Comparison of ENCODE assay signal across 10 cellular contexts in the genomic region with DNA sequence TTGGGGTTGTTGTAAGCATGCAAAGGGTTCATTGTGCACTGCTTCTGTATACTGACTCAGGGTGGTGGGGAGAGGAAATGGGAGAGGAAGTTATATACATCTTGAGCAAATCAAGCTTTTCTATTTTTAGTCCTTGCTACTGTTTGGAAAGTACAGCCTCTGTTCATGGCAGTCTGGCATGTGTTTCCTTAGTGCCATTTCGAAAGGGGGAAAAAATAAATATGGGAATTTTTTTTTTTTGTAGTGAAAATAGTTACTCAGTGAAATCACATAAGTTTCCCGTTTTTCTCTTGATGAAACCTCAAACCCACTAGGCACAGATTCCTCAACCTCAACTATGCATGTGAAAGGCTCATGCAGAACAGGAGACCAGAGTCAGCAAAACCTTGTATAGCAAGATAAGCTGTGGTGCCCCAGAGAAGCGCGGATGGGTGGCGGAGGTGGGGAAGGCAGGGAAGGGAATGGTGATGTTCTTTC.
DNase-seq lines count a peak whose midpoint lies in the region; ATAC-seq, FAIRE-seq and TF ChIP-seq lines count a peak whose summit lies in the region.
"Had no signal": no experiment of that assay in that cellular context is flagged by ENCODE, and none has a peak within 500 bp of the region (broad histone marks: within the 10 kb centered on the region; RNA-seq: fewer than 3 reads in every experiment).

No MANE protein-coding gene starts in this region.

- BruUV-seq in A673 (replicated peaks; lab: Mats Ljungman, UMichigan) (no TSS peak), HepG2 (replicated peaks; lab: Mats Ljungman, UMichigan) (no TSS peak), Calu3 (replicated peaks; lab: Mats Ljungman, UMichigan) (no TSS peak)

- CTCF ChIA-PET in A673 (lab: Charles Lee), result interaction anchor here (0.6 kb wide), 2 partner anchors 354 to 570 kb away, joined by 3 to 8 read pairs; no protein-coding TSS in a partner anchor
- CTCF ChIA-PET in HepG2 (lab: Yijun Ruan, JAX; ENCODE audit: low intra/inter-chr PET ratio, low total read pairs), result no interaction called here
- CTCF ChIA-PET in Calu3 (lab: Charles Lee), result interaction anchor here (1.0 to 1.1 kb wide), 2 partner anchors 10 to 135 kb away, joined by 3 read pairs; no protein-coding TSS in a partner anchor

- 85% methylated on average over 5 of the region's 5 CpGs for WGBS in HepG2 (ENCODE audit: low lambda C conversion rate)

- TF ChIP-seq EP300 in HepG2 (IDR thresholded peaks at IDR 0.05; ENCODE audit: low read depth in 2 of 2, low read length in 2 of 2), result no peak
- no peak for TF ChIP-seq EP300 in HepG2 (CRISPR knock-in tag; IDR thresholded peaks at IDR 0.05; ENCODE audit: borderline replicate concordance)

- H3K27ac Mint-ChIP-seq in Calu3 (ENCODE audit: unreplicated experiment), result no peak overlapping the region

- no peaks in the 10 kb centered on the region for H3K27me3 Mint-ChIP-seq in Calu3 (ENCODE audit: unreplicated experiment)

- no peak overlapping the region for H3K4me3 Mint-ChIP-seq in Calu3 (ENCODE audit: low read depth, unreplicated experiment)

- H3K36me3 ChIP-seq in A673 (ENCODE audit: insufficient read depth, low read length, poor library complexity, severe bottlenecking), result peaks cover 5% of the 10 kb centered on the region
- no peaks in the 10 kb centered on the region for H3K36me3 ChIP-seq in HepG2 (replicated peaks in 1 of 2; ENCODE audit: control insufficient read depth in 1 of 2, insufficient read depth in 2 of 2, low read length in 2 of 2)

- TF ChIP-seq RAD21 in HepG2 (CRISPR knock-in tag; IDR thresholded peaks at IDR 0.05), result no peak

- no peak overlapping the region for H2AFZ ChIP-seq in HepG2 (ENCODE audit: low read length)

- no peaks in the 10 kb centered on the region for H4K20me1 ChIP-seq in HepG2 (ENCODE audit: insufficient read depth, low read length)

- no peak overlapping the region for H3K9ac ChIP-seq in HepG2 (ENCODE audit: insufficient read depth, low read depth, low read length)

- no peak; the same call in 2 of the 3 replicates for ATAC-seq in HepG2
- no peak for ATAC-seq in HG03045 (IDR thresholded peaks at IDR 0.05; ENCODE audit: unreplicated experiment)

- no peaks in the 10 kb centered on the region for H3K36me3 Mint-ChIP-seq in Calu3 (ENCODE audit: insufficient read depth, unreplicated experiment)

- H3K9me3 ChIP-seq in A673 (ENCODE audit: low read depth, low read length, poor library complexity, severe bottlenecking) (peaks cover 17% of the 10 kb centered on the region), HepG2 (ENCODE audit: low read length) (peaks cover 11% of the 10 kb centered on the region; the same call in 1 of the 2 replicates)

- H3K4me1 ChIP-seq in A673 (ENCODE audit: insufficient read depth, low read length, poor library complexity, severe bottlenecking) (peaks cover 43% of the 10 kb centered on the region), HepG2 (ENCODE audit: insufficient read depth, low read length) (peaks cover 19% of the 10 kb centered on the region; the same call in 1 of the 2 replicates)

- H3K4me3 ChIP-seq in A673 (ENCODE audit: low read depth, low read length, poor library complexity, severe bottlenecking), result no peak overlapping the region
- no peak overlapping the region for H3K4me3 ChIP-seq in choroid plexus epithelial cell (ENCODE audit: low read depth, low read length)
- H3K4me3 ChIP-seq in HepG2 (replicated peaks in 1 of 3; ENCODE audit: insufficient read depth in 1 of 3, low read depth in 2 of 3, low read length in 3 of 3), result no peak overlapping the region

- H3K4me2 ChIP-seq in HepG2 (ENCODE audit: low read depth, low read length), result no peak overlapping the region

- DNase-seq in A673 (ENCODE audit: low spot score), result peak; percentile 63
- DNase-seq in M059J (ENCODE audit: low read depth), result peak; percentile 93
- peak; percentile 98 for DNase-seq in choroid plexus epithelial cell (ENCODE audit: low read depth)
- peak; percentile 8 for DNase-seq in HepG2 (ENCODE audit: low spot score)
- DNase-seq in Calu3, result no peak
- DNase-seq in DMS153 (lab: John Stamatoyannopoulos, UW), result no peak
- no peak for DNase-seq in NCI-H526 (lab: John Stamatoyannopoulos, UW)
- DNase-seq: activated CD4-positive, alpha-beta T cell treated with anti-CD3 and anti-CD28 coated beads for 48 hours; Karpas-422 had no signal

- peak overlapping the region; percentile 87 for H3K27ac ChIP-seq in A673 (ENCODE audit: low read depth, low read length, poor library complexity, severe bottlenecking)
- no peak overlapping the region for H3K27ac ChIP-seq in HepG2 (ENCODE audit: extremely low read length, insufficient read depth, low read length)

- FAIRE-seq in HepG2 (lab: Jason Lieb, UNC), result no peak

- H3K27me3 ChIP-seq in A673 (replicated peaks; ENCODE audit: insufficient read depth, low read depth, low read length, poor library complexity), result no peaks in the 10 kb centered on the region
- no peaks in the 10 kb centered on the region for H3K27me3 ChIP-seq in HepG2 (ENCODE audit: control insufficient read depth in 1 of 2, insufficient read depth in 2 of 2, low read length in 2 of 2)

- no peaks in the 10 kb centered on the region for H3K79me2 ChIP-seq in HepG2 (ENCODE audit: insufficient read depth, low read length)

- in situ Hi-C loops in HepG2 (cut with HindIII; ENCODE audit: extremely low pct_ligation_motif_present, low pct_unique_long_range_greater_than_20kb), result no loop called here

- intact Hi-C loops in A673 (cut with micrococcal nuclease; ENCODE audit: unreplicated experiment) (no loop called here), HepG2 (cut with micrococcal nuclease; ENCODE audit: unreplicated experiment) (no loop called here), Calu3 (cut with micrococcal nuclease; ENCODE audit: unreplicated experiment) (no loop called here)

- no peak for TF ChIP-seq CTCF in A673 (conservative IDR thresholded peaks at IDR 0.05; ENCODE audit: low read depth, low read length)
- TF ChIP-seq CTCF in choroid plexus epithelial cell (conservative IDR thresholded peaks at IDR 0.05; ENCODE audit: low read depth, low read length), result no peak
- TF ChIP-seq CTCF in HepG2 (CRISPR knock-in tag; IDR thresholded peaks at IDR 0.05), result no peak
- no peak for TF ChIP-seq CTCF in Calu3 (IDR thresholded peaks at IDR 0.05; ENCODE audit: unreplicated experiment)

- no peaks in the 10 kb centered on the region for H3K9me3 Mint-ChIP-seq in Calu3 (ENCODE audit: low read depth, unreplicated experiment)

- POLR2A ChIA-PET in A673 (lab: Charles Lee; ENCODE audit: low non-redundant PET), result no interaction called here
- POLR2A ChIA-PET in HepG2 (lab: Yijun Ruan, JAX), result no interaction called here

- peaks cover 17% of the 10 kb centered on the region for H3K4me1 Mint-ChIP-seq in Calu3 (ENCODE audit: low read depth, unreplicated experiment)

- TF ChIP-seq POLR2A in HepG2 (IDR thresholded peaks at IDR 0.05; ENCODE audit: insufficient read depth in 1 of 2, low read depth in 2 of 2, low read length in 2 of 2), result no peak

TF ChIP-seq in HepG2, 621 proteins besides CTCF, POLR2A, EP300 and RAD21 (continues in another document):
- TF ChIP-seq ZBTB33 (CRISPR knock-in tag; IDR thresholded peaks at IDR 0.05) (peak; percentile 74), IKZF4 (CRISPR knock-in tag; IDR thresholded peaks at IDR 0.05; ENCODE audit: borderline replicate concordance, low read depth, not compliant biosample characterization) (no peak), HOMEZ (CRISPR knock-in tag; IDR thresholded peaks at IDR 0.05; ENCODE audit: low read depth) (peak; percentile 85), HES4 (CRISPR knock-in tag; IDR thresholded peaks at IDR 0.05; ENCODE audit: borderline replicate concordance) (no peak), MEF2D (CRISPR knock-in tag; IDR thresholded peaks at IDR 0.05) (peak; percentile 87), HOXA7 (CRISPR knock-in tag; IDR thresholded peaks at IDR 0.05) (no peak), ATF2 (CRISPR knock-in tag; IDR thresholded peaks at IDR 0.05) (no peak)

Comparison
In these comparisons a context has a peak if more than half of its experiments do, and no peak if none do; other contexts are left out.
1. DNase-seq: peak in A673 (single experiment), M059J (single experiment), choroid plexus epithelial cell (single experiment) and HepG2 (single experiment); none in Calu3 (single experiment), DMS153 (single experiment) and NCI-H526 (0 of 2).